20 cellular contexts compared by ENCODE assay signal in genomic region chr11:105968021-105968697, GRCh38. TPM values are rescaled to one million over a fixed set of nuclear protein-coding genes. Genes with fewer than 3 reads are reported as not detected.
DNase-seq lines count a peak whose midpoint lies in the region; ATAC-seq and TF ChIP-seq lines count a peak whose summit lies in the region.
"Had no signal": no experiment of that assay in that cellular context is flagged by ENCODE, and none has a peak within 500 bp of the region (broad histone marks: within the 10 kb centered on the region; RNA-seq: fewer than 3 reads in every experiment).

No MANE protein-coding gene starts in this region.

- no peaks in the 10 kb centered on the region for H3K4me1 Mint-ChIP-seq in CD4-positive, alpha-beta memory T cell
- no peaks in the 10 kb centered on the region for H3K4me1 Mint-ChIP-seq in T-cell
- no peaks in the 10 kb centered on the region for H3K4me1 Mint-ChIP-seq in activated naive CD8-positive, alpha-beta T cell treated with anti-CD3 and anti-CD28 coated beads for 36 hours
- H3K4me1 Mint-ChIP-seq: endodermal cell had no signal

- no peak for TF ChIP-seq RAD21 in HCT116 (IDR thresholded peaks at IDR 0.05; ENCODE audit: low read depth)

- no peak for TF ChIP-seq POLR2A in HCT116 (IDR thresholded peaks at IDR 0.05; ENCODE audit: borderline replicate concordance, extremely low read depth, insufficient read depth, insufficient read length)

- peak overlapping the region in 1 of 7 donors; percentile 77 for H3K27ac Mint-ChIP-seq in CD4-positive, alpha-beta memory T cell
- H3K27ac Mint-ChIP-seq in T-cell = no peak overlapping the region
- H3K27ac Mint-ChIP-seq in activated naive CD8-positive, alpha-beta T cell treated with anti-CD3 and anti-CD28 coated beads for 36 hours = no peak overlapping the region
- H3K27ac Mint-ChIP-seq: CD4-positive, alpha-beta T cell; endodermal cell had no signal

- no peak overlapping the region for H3K27ac ChIP-seq in HCT116 (ENCODE audit: low read depth, low read length)
- no peak overlapping the region for H3K27ac ChIP-seq in CD4-positive, alpha-beta memory T cell (ENCODE audit: low read depth, low read length)
- H3K27ac ChIP-seq: heart right ventricle, upper lobe of left lung had no signal

- H2AFZ ChIP-seq in HCT116 (ENCODE audit: low read depth, low read length, poor library complexity, severe bottlenecking) = no peak overlapping the region

- no peak for TF ChIP-seq CTCF in HCT116 (IDR thresholded peaks at IDR 0.05 in 2 of 3, conservative IDR thresholded peaks at IDR 0.05 in 1 of 3; ENCODE audit: borderline replicate concordance in 1 of 3, insufficient read depth in 1 of 3, low read depth in 2 of 3, low read length in 2 of 3)
- no peak for TF ChIP-seq CTCF in retinal pigment epithelial cell (conservative IDR thresholded peaks at IDR 0.05; ENCODE audit: low read depth, low read length)

- peaks cover 0 to 2% of the 10 kb centered on the region in 2 donors for H3K27me3 Mint-ChIP-seq in CD4-positive, alpha-beta memory T cell
- H3K27me3 Mint-ChIP-seq in T-cell = no peaks in the 10 kb centered on the region
- H3K27me3 Mint-ChIP-seq in activated naive CD8-positive, alpha-beta T cell treated with anti-CD3 and anti-CD28 coated beads for 36 hours = no peaks in the 10 kb centered on the region
- H3K27me3 Mint-ChIP-seq: CD4-positive, alpha-beta T cell had no signal

- H3K4me3 ChIP-seq in HCT116 (replicated peaks in 1 of 2; ENCODE audit: low read depth in 1 of 2, low read length in 2 of 2) (no peak overlapping the region), retinal pigment epithelial cell (ENCODE audit: low read length) (no peak overlapping the region)
- H3K4me3 ChIP-seq in CD4-positive, alpha-beta memory T cell (ENCODE audit: low read length in 2 of 2) = no peak overlapping the region
- H3K4me3 ChIP-seq: heart right ventricle, upper lobe of left lung had no signal

- RAD21 ChIA-PET in HCT116 (lab: Charles Lee; ENCODE audit: low non-redundant PET in 1 of 2, low total read pairs in 2 of 2, uncharacterized antibody in 2 of 2, unreplicated experiment in 2 of 2) = no interaction called here

- no peaks in the 10 kb centered on the region for H3K36me3 Mint-ChIP-seq in CD4-positive, alpha-beta memory T cell
- no peaks in the 10 kb centered on the region for H3K36me3 Mint-ChIP-seq in T-cell
- no peaks in the 10 kb centered on the region for H3K36me3 Mint-ChIP-seq in activated naive CD8-positive, alpha-beta T cell treated with anti-CD3 and anti-CD28 coated beads for 36 hours

- H3K4me3 Mint-ChIP-seq in CD4-positive, alpha-beta memory T cell = no peak overlapping the region
- no peak overlapping the region for H3K4me3 Mint-ChIP-seq in T-cell
- no peak overlapping the region for H3K4me3 Mint-ChIP-seq in activated naive CD8-positive, alpha-beta T cell treated with anti-CD3 and anti-CD28 coated beads for 36 hours
- H3K4me3 Mint-ChIP-seq: CD4-positive, alpha-beta T cell; endodermal cell had no signal

- no peaks in the 10 kb centered on the region for H4K20me1 ChIP-seq in HCT116 (ENCODE audit: insufficient read depth)

- POLR2A ChIA-PET in HCT116 (lab: Charles Lee) (no interaction called here), T-cell (lab: Charles Lee) (interaction anchor here in 1 of 2 donors (0.6 kb wide), 1 partner anchor 460 kb away, joined by 3 read pairs; no protein-coding TSS in a partner anchor)
- POLR2A ChIA-PET in CD4-positive, alpha-beta memory T cell (lab: Charles Lee; ENCODE audit: partially characterized antibody) = no interaction called here

- CTCF ChIA-PET in HCT116 (lab: Charles Lee) = no interaction called here
- CTCF ChIA-PET in CD4-positive, alpha-beta memory T cell (lab: Charles Lee; ENCODE audit: partially characterized antibody) = no interaction called here
- CTCF ChIA-PET in T-cell (lab: Charles Lee) = no interaction called here

- H3K9me2 ChIP-seq in HCT116 (ENCODE audit: insufficient read depth) = no peaks in the 10 kb centered on the region

- H3K4me2 ChIP-seq in HCT116 (ENCODE audit: low read length) = peak overlapping the region; percentile 4; the same call in 1 of the 2 replicates

- no peak for DNase-seq in HCT116 (ENCODE audit: low read depth, low spot score)
- peak; percentile 30 for DNase-seq in fibroblast of peridontal ligament (ENCODE audit: extremely low read depth)
- DNase-seq in retinal pigment epithelial cell (ENCODE audit: low read depth) = peak; percentile 32
- DNase-seq in CD4-positive, alpha-beta memory T cell = no peak
- no peak for DNase-seq in T-cell
- no peak for DNase-seq in activated naive CD8-positive, alpha-beta T cell treated with anti-CD3 and anti-CD28 coated beads for 36 hours
- DNase-seq: activated CD8-positive, alpha-beta memory T cell treated with anti-CD3 and anti-CD28 coated beads for 24 hours; activated gamma-delta T cell; CD4-positive, alpha-beta T cell; endodermal cell; GF-D8; heart right ventricle; NCI-H1092; NCI-H2171; retina; stimulated activated CD4-positive, alpha-beta T cell treated with anti-CD3 and anti-CD28 coated beads, Interleukin-4, amount 100 ng/mL, for 24 hours; upper lobe of left lung had no signal

- no TSS peak for BruUV-seq in HCT116 (replicated peaks; lab: Mats Ljungman, UMichigan)

- peaks cover 0 to 6% of the 10 kb centered on the region in 2 experiments; a peak in 2 of 4 replicates for H3K4me1 ChIP-seq in HCT116 (ENCODE audit: control insufficient read depth in 1 of 2, insufficient read depth in 2 of 2, low read length in 2 of 2)
- H3K4me1 ChIP-seq in CD4-positive, alpha-beta memory T cell (ENCODE audit: insufficient read depth, low read length) = no peaks in the 10 kb centered on the region
- H3K4me1 ChIP-seq: heart right ventricle, upper lobe of left lung had no signal

- no peak overlapping the region for H3K9ac ChIP-seq in HCT116 (ENCODE audit: low read length)

- intact Hi-C loops in HCT116 (cut with micrococcal nuclease) = no loop called here
- intact Hi-C loops in CD4-positive, alpha-beta memory T cell (cut with micrococcal nuclease) = no loop called here

- no peaks in the 10 kb centered on the region for H3K9me3 Mint-ChIP-seq in CD4-positive, alpha-beta memory T cell
- no peaks in the 10 kb centered on the region for H3K9me3 Mint-ChIP-seq in T-cell
- H3K9me3 Mint-ChIP-seq in activated naive CD8-positive, alpha-beta T cell treated with anti-CD3 and anti-CD28 coated beads for 36 hours = no peaks in the 10 kb centered on the region
- H3K9me3 Mint-ChIP-seq: CD4-positive, alpha-beta T cell; endodermal cell had no signal

- no peaks in the 10 kb centered on the region for H3K27me3 ChIP-seq in HCT116 (ENCODE audit: insufficient read depth, low read length)
- H3K27me3 ChIP-seq in CD4-positive, alpha-beta memory T cell (ENCODE audit: insufficient read depth, low read length) = no peaks in the 10 kb centered on the region
- H3K27me3 ChIP-seq: heart right ventricle, upper lobe of left lung had no signal

- H3K9me3 ChIP-seq in HCT116 (ENCODE audit: control insufficient read depth in 1 of 2, insufficient read depth in 1 of 2, low read depth in 1 of 2, low read length in 2 of 2) = no peaks in the 10 kb centered on the region
- no peaks in the 10 kb centered on the region for H3K9me3 ChIP-seq in CD4-positive, alpha-beta memory T cell (ENCODE audit: control insufficient read depth in 1 of 2, low read length in 2 of 2)
- H3K9me3 ChIP-seq: heart right ventricle, upper lobe of left lung had no signal

- no peak for ATAC-seq in HCT116
- ATAC-seq in SK-N-SH treated with all-trans-retinoic acid at 6 μM for 48 hours = peak; percentile 89
- no peak for ATAC-seq in HG02981 (IDR thresholded peaks at IDR 0.05; ENCODE audit: unreplicated experiment)
- ATAC-seq in T-cell (replicated peaks in 1 of 4) = no peak
- ATAC-seq: heart right ventricle, HepG2 had no signal

- no peaks in the 10 kb centered on the region for H3K36me3 ChIP-seq in HCT116 (ENCODE audit: control insufficient read depth in 1 of 2, insufficient read depth in 2 of 2, low read length in 2 of 2)
- no peaks in the 10 kb centered on the region for H3K36me3 ChIP-seq in CD4-positive, alpha-beta memory T cell (ENCODE audit: insufficient read depth, low read length)
- H3K36me3 ChIP-seq: heart right ventricle, upper lobe of left lung had no signal

- no peaks in the 10 kb centered on the region for H3K79me2 ChIP-seq in HCT116 (ENCODE audit: insufficient read depth, low read length)

TF ChIP-seq in HCT116, 20 proteins besides CTCF, POLR2A, EP300 and RAD21:
- peak; percentile 28; the same call in 1 of the 2 replicates for TF ChIP-seq FOSL1 (IDR thresholded peaks at IDR 0.05; ENCODE audit: low read depth)
- TF ChIP-seq ELF1 (IDR thresholded peaks at IDR 0.05; ENCODE audit: borderline replicate concordance, low read depth) = no peak

TF ChIP-seq in SK-N-SH treated with all-trans-retinoic acid at 6 μM for 48 hours, 23 proteins besides CTCF, POLR2A, EP300 and RAD21:
- TF ChIP-seq ISL1 (CRISPR knock-in tag; IDR thresholded peaks at IDR 0.05) = peak; percentile 62
- no peak for TF ChIP-seq TCF4 (CRISPR knock-in tag; IDR thresholded peaks at IDR 0.05; ENCODE audit: borderline replicate concordance)
- TF ChIP-seq ESRRG (CRISPR knock-in tag; IDR thresholded peaks at IDR 0.05) = no peak
- TF ChIP-seq GLIS3 (CRISPR knock-in tag; IDR thresholded peaks at IDR 0.05) = no peak
TF ChIP-seq in SK-N-SH treated with all-trans-retinoic acid at 6 μM for 48 hours: peak in this region for 1.

RNA-seq across cellular contexts. Expression of gene MSANTD4, which starts 53.9 kb away (rescaled TPM):
- total RNA-seq in HCT116 (2021; ENCODE audit: unreplicated experiment) (15.7 TPM), T-cell (10 to 100 TPM in 3 of 5 donors, 1 to 10 TPM in 2; 7.9 to 20.2 (median 13.3) TPM)
- polyA plus RNA-seq in HCT116 (2012) = 4.6 and 8.6 TPM in 2 replicates
- 10 to 100 TPM; 23.0 to 24.7 TPM for total RNA-seq in CD4-positive, alpha-beta memory T cell
- 1 to 10 TPM; 6.3 to 9.1 TPM for polyA plus RNA-seq in CD4-positive, alpha-beta memory T cell
- total RNA-seq in activated naive CD8-positive, alpha-beta T cell treated with anti-CD3 and anti-CD28 coated beads for 36 hours = 10 to 100 TPM; 13.4 to 13.8 TPM

Comparison
In these comparisons a context has a peak if more than half of its experiments do, and no peak if none do; other contexts are left out.
1. DNase-seq: peak in fibroblast of peridontal ligament (single experiment) and retinal pigment epithelial cell (single experiment); none in HCT116 (single experiment), CD4-positive, alpha-beta memory T cell (0 of 5), T-cell (0 of 34) and activated naive CD8-positive, alpha-beta T cell treated with anti-CD3 and anti-CD28 coated beads for 36 hours (single experiment).